In genomic region chr9:130806388-130806716, GRCh38 we compare ENCODE assay signal across 14 cellular contexts.
"Had no signal": no experiment of that assay in that cellular context is flagged by ENCODE, and none has a peak within 500 bp of the region (broad histone marks: within the 10 kb centered on the region; RNA-seq: fewer than 3 reads in every experiment).

No MANE protein-coding gene starts in this region.

- H3K27ac ChIP-seq: ascending aorta, ovary had no signal

- H3K4me3 ChIP-seq: ascending aorta, esophagus muscularis mucosa, lung, ovary, sigmoid colon had no signal

- H3K9me3 ChIP-seq: ascending aorta, esophagus muscularis mucosa, ovary, sigmoid colon had no signal

- H3K36me3 ChIP-seq: ascending aorta, esophagus muscularis mucosa, ovary, sigmoid colon had no signal

- DNase-seq: activated CD4-positive, CD25-positive, alpha-beta regulatory T cell treated with anti-CD3 and anti-CD28 coated beads, Interleukin-2, amount 50 U/mL, for 72 hours; activated naive CD4-positive, alpha-beta T cell treated with Interleukin-2 at 50 U/mL for 16 hours; activated T-cell treated with anti-CD3 and anti-CD28 coated beads for 4 hours; islet precursor cell; midbrain; ovary; sigmoid colon; stimulated activated CD4-positive, alpha-beta T cell treated with anti-CD3 and anti-CD28 coated beads, Interleukin-1b, Interleukin-23, amount 100 ng/mL, for 48 hours; T-helper 9 cell had no signal

- FAIRE-seq: colon, urothelium cell line had no signal

- H3K27me3 ChIP-seq: ascending aorta, esophagus muscularis mucosa, ovary, sigmoid colon had no signal
